35 cellular contexts compared by ENCODE assay signal in genomic region chr20:43420192-43420591, GRCh38. TPM values are rescaled to one million over a fixed set of nuclear protein-coding genes. Genes with fewer than 3 reads are reported as not detected.
DNase-seq lines count a peak whose midpoint lies in the region; ATAC-seq, FAIRE-seq and TF ChIP-seq lines count a peak whose summit lies in the region.
"Had no signal": no experiment of that assay in that cellular context is flagged by ENCODE, and none has a peak within 500 bp of the region (broad histone marks: within the 10 kb centered on the region; RNA-seq: fewer than 3 reads in every experiment).

No MANE protein-coding gene starts in this region.

- H3K4me1 ChIP-seq in HepG2 (ENCODE audit: insufficient read depth, low read length) (no peaks in the 10 kb centered on the region), right lobe of liver (no peaks in the 10 kb centered on the region), HEK293 (ENCODE audit: control insufficient read depth, insufficient read depth, low read length) (no peaks in the 10 kb centered on the region)
- H3K4me1 ChIP-seq: A549, BE2C, Caco-2 had no signal

- no peaks in the 10 kb centered on the region for H4K20me1 ChIP-seq in HepG2 (ENCODE audit: insufficient read depth, low read length)
- H4K20me1 ChIP-seq: BLaER1; BLaER1 treated with 17β-estradiol and CSF1 and Interleukin-3, amounts not matched to agents 10 nM and 100 nM had no signal

- H3K4me3 ChIP-seq in HepG2 (replicated peaks in 1 of 3; ENCODE audit: insufficient read depth in 1 of 3, low read depth in 2 of 3, low read length in 3 of 3): no peak overlapping the region
- no peak overlapping the region for H3K4me3 ChIP-seq in right lobe of liver
- H3K4me3 ChIP-seq in HEK293 (ENCODE audit: low read depth, low read length): no peak overlapping the region
- H3K4me3 ChIP-seq: A549, BLaER1 had no signal

- POLR2A ChIA-PET in HepG2 (lab: Yijun Ruan, JAX): no interaction called here
- POLR2A ChIA-PET in HEK293 (lab: Yijun Ruan, JAX): no interaction called here
- POLR2A ChIA-PET in HEK293T (lab: Yijun Ruan, JAX): no interaction called here

- H3K9me3 ChIP-seq in HepG2 (ENCODE audit: low read length) (peaks cover 34% of the 10 kb centered on the region), right lobe of liver (no peaks in the 10 kb centered on the region), HEK293 (ENCODE audit: control insufficient read depth, insufficient read depth, low read depth, low read length) (no peaks in the 10 kb centered on the region)
- H3K9me3 ChIP-seq: BE2C had no signal

- no peak overlapping the region for H2AFZ ChIP-seq in HepG2 (ENCODE audit: low read length)

- no peak overlapping the region for H3K4me2 ChIP-seq in HepG2 (ENCODE audit: low read depth, low read length)
- H3K4me2 ChIP-seq: A549; BLaER1; BLaER1 treated with 17β-estradiol and CSF1 and Interleukin-3, amounts not matched to agents 10 nM and 100 nM had no signal

- FAIRE-seq in HepG2 (lab: Jason Lieb, UNC): no peak
- FAIRE-seq: A204.1, A549, D721Med had no signal

- no peaks in the 10 kb centered on the region for H3K79me2 ChIP-seq in HepG2 (ENCODE audit: insufficient read depth, low read length)

- DNase-seq in HepG2 (ENCODE audit: low spot score) (no peak), right lobe of liver (no peak), HEK293T (ENCODE audit: extremely low spot score) (no peak), mesenteric fat pad (ENCODE audit: low spot score) (peak; percentile 30), H4 (ENCODE audit: low spot score) (no peak)
- no peak for DNase-seq in NK-92 treated with Interleukin-12 subunit alpha and Interleukin-12 subunit beta, amount 100 ng/mL, for 24 hours (lab: John Stamatoyannopoulos, UW)
- DNase-seq: 8988T; ACHN; AML-193; BE2C; C1 segment of cervical spinal cord; Caco-2; Calu3; CD4-positive, alpha-beta memory T cell; CD4-positive, alpha-beta T cell; CD4-positive, CD25-positive, alpha-beta regulatory T cell; CD8-positive, alpha-beta memory T cell; CD8-positive, alpha-beta T cell; COR-L47; DMS 273 treated with DMSO at 0.1 percent for 48 hours; DMS153; DMS53; DMS79; DMS79 treated with DMSO at 0.1 percent for 48 hours; DND-41; EL had no signal

- H3K27ac ChIP-seq in HepG2 (ENCODE audit: extremely low read length, insufficient read depth, low read length) (no peak overlapping the region), right lobe of liver (no peak overlapping the region), HEK293 (ENCODE audit: extremely low read depth, low read depth, low read length) (no peak overlapping the region)
- H3K27ac ChIP-seq: 22Rv1; A549; BLaER1; BLaER1 treated with 17β-estradiol and CSF1 and Interleukin-3, amounts not matched to agents 10 nM and 100 nM; C4-2B had no signal

- ATAC-seq in HepG2 (no peak), right lobe of liver (no peak), HG03457 (IDR thresholded peaks at IDR 0.05; ENCODE audit: unreplicated experiment) (no peak)
- ATAC-seq: A549; CD8-positive, alpha-beta T cell had no signal

- intact Hi-C loops in HepG2 (cut with micrococcal nuclease; ENCODE audit: unreplicated experiment) (no loop called here), right lobe of liver (cut with DNase I) (no loop called here)

- in situ Hi-C loops in HepG2 (cut with HindIII; ENCODE audit: extremely low pct_ligation_motif_present, low pct_unique_long_range_greater_than_20kb): no loop called here

- TF ChIP-seq POLR2A in HepG2 (IDR thresholded peaks at IDR 0.05; ENCODE audit: insufficient read depth in 1 of 2, low read depth in 2 of 2, low read length in 2 of 2): no peak
- no peak for TF ChIP-seq POLR2A in right lobe of liver (IDR thresholded peaks at IDR 0.05)

- H3K27me3 ChIP-seq in HepG2 (ENCODE audit: control insufficient read depth in 1 of 2, insufficient read depth in 2 of 2, low read length in 2 of 2): peaks cover 7 to 8% of the 10 kb centered on the region in 2 experiments; a peak in 4 of 5 replicates
- no peaks in the 10 kb centered on the region for H3K27me3 ChIP-seq in right lobe of liver
- H3K27me3 ChIP-seq: BLaER1; BLaER1 treated with 17β-estradiol and CSF1 and Interleukin-3, amounts not matched to agents 10 nM and 100 nM had no signal

- BruUV-seq in HepG2 (replicated peaks; lab: Mats Ljungman, UMichigan): no TSS peak

- no peak overlapping the region for H3K9ac ChIP-seq in HepG2 (ENCODE audit: insufficient read depth, low read depth, low read length)
- H3K9ac ChIP-seq: BLaER1; BLaER1 treated with 17β-estradiol and CSF1 and Interleukin-3, amounts not matched to agents 10 nM and 100 nM had no signal

- TF ChIP-seq EP300 in HepG2 (IDR thresholded peaks at IDR 0.05; ENCODE audit: low read depth in 2 of 2, low read length in 2 of 2) (no peak), HepG2 (CRISPR knock-in tag; IDR thresholded peaks at IDR 0.05; ENCODE audit: borderline replicate concordance) (no peak)

- H3K36me3 ChIP-seq in HepG2 (replicated peaks in 1 of 2; ENCODE audit: control insufficient read depth in 1 of 2, insufficient read depth in 2 of 2, low read length in 2 of 2) (no peaks in the 10 kb centered on the region), right lobe of liver (no peaks in the 10 kb centered on the region), HEK293 (ENCODE audit: control insufficient read depth in 2 of 2, insufficient read depth in 1 of 2, low read length in 2 of 2) (no peaks in the 10 kb centered on the region)
- H3K36me3 ChIP-seq: BE2C; BLaER1; BLaER1 treated with 17β-estradiol and CSF1 and Interleukin-3, amounts not matched to agents 10 nM and 100 nM had no signal

- TF ChIP-seq RAD21 in HepG2 (CRISPR knock-in tag; IDR thresholded peaks at IDR 0.05): no peak

- CTCF ChIA-PET in HepG2 (lab: Yijun Ruan, JAX; ENCODE audit: low intra/inter-chr PET ratio, low total read pairs): no interaction called here
- CTCF ChIA-PET in HEK293 (lab: Yijun Ruan, JAX): interaction anchor here (0.6 to 0.7 kb wide), 2 partner anchors 8 to 19 kb away, joined by 3 read pairs; no protein-coding TSS in a partner anchor
- CTCF ChIA-PET in HEK293T (lab: Yijun Ruan, JAX): no interaction called here

- TF ChIP-seq CTCF in HepG2 (CRISPR knock-in tag; IDR thresholded peaks at IDR 0.05) (no peak), right lobe of liver (IDR thresholded peaks at IDR 0.05) (no peak), HEK293 (tag by site-specific recombination; IDR thresholded peaks at IDR 0.05) (no peak)

TF ChIP-seq in HepG2, 621 proteins besides CTCF, POLR2A, EP300 and RAD21 (continues in another document):
- TF ChIP-seq, protein P1, sequence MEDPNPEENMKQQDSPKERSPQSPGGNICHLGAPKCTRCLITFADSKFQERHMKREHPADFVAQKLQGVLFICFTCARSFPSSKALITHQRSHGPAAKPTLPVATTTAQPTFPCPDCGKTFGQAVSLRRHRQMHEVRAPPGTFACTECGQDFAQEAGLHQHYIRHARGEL (CRISPR knock-in tag; IDR thresholded peaks at IDR 0.05): no peak
- no peak for TF ChIP-seq ZNF343 (CRISPR knock-in tag; IDR thresholded peaks at IDR 0.05)
- no peak for TF ChIP-seq ONECUT2 (CRISPR knock-in tag; IDR thresholded peaks at IDR 0.05)

TF ChIP-seq in HEK293, 187 proteins besides CTCF, POLR2A, EP300 and RAD21:
- TF ChIP-seq ZNF23 (tag by site-specific recombination; IDR thresholded peaks at IDR 0.05; ENCODE audit: borderline replicate concordance): no peak
- TF ChIP-seq SETDB1 (IDR thresholded peaks at IDR 0.05; ENCODE audit: insufficient read length, low read length): peak; percentile 50
- no peak for TF ChIP-seq REPIN1 (tag by site-specific recombination; IDR thresholded peaks at IDR 0.05; ENCODE audit: low read depth)
TF ChIP-seq in HEK293: peak in this region for 1.

TF ChIP-seq in HEK293T, 16 proteins besides CTCF, POLR2A, EP300 and RAD21:
- TF ChIP-seq CTBP1 (IDR thresholded peaks at IDR 0.05; ENCODE audit: borderline replicate concordance) (no peak), ZNF384 (IDR thresholded peaks at IDR 0.05) (peak; percentile 43; the same call in 1 of the 2 replicates)
TF ChIP-seq in HEK293T: peak in this region for 1.

RNA-seq across cellular contexts. Expression of gene SRSF6, which starts 37.5 kb away (rescaled TPM):
- total RNA-seq in HepG2 (2016; rRNA removed; fragmentation: Illumina TruSeq; extraction: Trizol) (184 and 194 TPM in 2 replicates), right lobe of liver (100 to 1,000 TPM in 1 of 6 experiments, 10 to 100 TPM in 5; 35.1 to 111 (median 76.8) TPM), mesenteric fat pad (99.8 TPM)
- total RNA-seq in HepG2 (2016; cell fraction: cytosol; rRNA removed; fragmentation: Illumina TruSeq; extraction: Trizol; ENCODE audit: low read depth): 15.0 and 16.0 TPM in 2 replicates
- 174 and 198 TPM in 2 replicates for total RNA-seq in HepG2 (2016; cell fraction: insoluble cytoplasmic fraction; rRNA removed; fragmentation: Illumina TruSeq; extraction: Trizol)
- 47.5 and 54.5 TPM in 2 replicates for total RNA-seq in HepG2 (2016; cell fraction: membrane; rRNA removed; fragmentation: Illumina TruSeq; extraction: Trizol)
- total RNA-seq in HepG2 (2016; cell fraction: nucleus; rRNA removed; fragmentation: Illumina TruSeq; extraction: Trizol): 244 and 253 TPM in 2 replicates
- 151 and 156 TPM in 2 replicates for polyA plus RNA-seq in HepG2 (2011; rRNA removed)
- 62.2 and 93.1 TPM in 2 replicates for polyA plus RNA-seq in HepG2 (2011; cell fraction: cytosol; rRNA removed)
- polyA plus RNA-seq in HepG2 (2011; cell fraction: nucleus; rRNA removed): 386 and 421 TPM in 2 replicates
- 116 and 122 TPM in 2 replicates for polyA plus RNA-seq in HepG2 (2012)
- 13.9 and 17.6 TPM in 2 replicates for polyA plus RNA-seq in HepG2 (2016; cell fraction: cytosol; fragmentation: Illumina TruSeq; extraction: Trizol; ENCODE audit: low read depth)
- polyA plus RNA-seq in HepG2 (2016; cell fraction: insoluble cytoplasmic fraction; fragmentation: Illumina TruSeq; extraction: Trizol; ENCODE audit: low read depth): 195 and 211 TPM in 2 replicates
- 30.9 and 36.1 TPM in 2 replicates for polyA plus RNA-seq in HepG2 (2016; cell fraction: membrane; fragmentation: Illumina TruSeq; extraction: Trizol; ENCODE audit: low read depth)
- 597 and 599 TPM in 2 replicates for polyA plus RNA-seq in HepG2 (2016; cell fraction: nucleus; fragmentation: Illumina TruSeq; extraction: Trizol; ENCODE audit: insufficient read depth, low read depth)
- polyA minus RNA-seq in HepG2 (2011; rRNA and poly(A)+ RNA removed; ENCODE audit: low replicate concordance): 66.2 and 97.9 TPM in 2 replicates
- 39.1 and 45.4 TPM in 2 replicates for polyA minus RNA-seq in HepG2 (2011; cell fraction: cytosol; rRNA and poly(A)+ RNA removed)
- polyA minus RNA-seq in HepG2 (2011; cell fraction: nucleus; rRNA and poly(A)+ RNA removed): 358 and 382 TPM in 2 replicates
- 37.8 and 41.9 TPM in 2 replicates for total RNA-seq in H4 (2014; rRNA removed; shearing (Covaris generic))

Comparison
In these comparisons a context has a peak if more than half of its experiments do, and no peak if none do; other contexts are left out.
1. Of the 63 proteins assayed by ChIP-seq in both HepG2 and HEK293: peak only in HepG2: none; only in HEK293: SETDB1; in both: none; in neither: 62.